Comparison of ENCODE assay signal across 14 cellular contexts in the genomic region with DNA sequence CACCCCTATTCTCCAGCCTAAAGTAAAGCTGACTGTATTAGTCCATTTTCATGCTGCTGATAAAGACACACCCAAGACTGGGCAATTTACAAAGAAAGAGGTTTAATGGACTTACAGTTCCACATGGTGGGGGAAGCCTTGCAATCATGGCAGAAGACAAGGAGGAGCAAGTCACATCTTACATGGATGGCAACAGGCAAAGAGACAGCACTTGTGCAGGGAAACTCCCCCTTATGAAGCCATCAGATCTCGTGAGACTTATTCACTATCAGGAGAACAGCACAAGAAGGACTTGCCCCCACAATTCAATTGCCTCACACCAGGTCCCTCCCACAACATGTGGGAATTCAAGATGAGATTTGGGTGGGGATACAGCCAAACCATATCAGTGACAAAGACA. TPM values are rescaled to one million over a fixed set of nuclear protein-coding genes. Genes with fewer than 3 reads are reported as not detected.
"Had no signal": no experiment of that assay in that cellular context is flagged by ENCODE, and none has a peak within 500 bp of the region (broad histone marks: within the 10 kb centered on the region; RNA-seq: fewer than 3 reads in every experiment).

No MANE protein-coding gene starts in this region.

RNA-seq across cellular contexts. Expression of gene FOXF2, which starts 19.7 kb away (rescaled TPM):
- total RNA-seq: activated naive CD4-positive, alpha-beta T cell treated with anti-CD3 and anti-CD28 coated beads for 36 hours; activated naive CD4-positive, alpha-beta T cell treated with anti-CD3 and anti-CD28 coated beads, Interleukin-2, amount 50 U/mL, for 72 hours; activated naive CD8-positive, alpha-beta T cell treated with anti-CD3 and anti-CD28 coated beads for 36 hours; activated naive CD8-positive, alpha-beta T cell treated with anti-CD3 and anti-CD28 coated beads, Interleukin-2, amount 10 ng/mL, durations not matched to agents 7 days and 5 days; activated T-cell treated with anti-CD3 and anti-CD28 coated beads, Interleukin-2, amount 50 U/mL, for 72 hours; activated T-helper 1 cell treated with anti-CD3 and anti-CD28 coated beads, Interleukin-12 subunit alpha, Interleukin-12 subunit beta, Interleukin-2, Interleukin-4 antibody, amounts not matched to agents 30 ng/mL and 10 ng/mL and 1 ng/mL, durations not matched to agents 14 hours and 24 hours and 36 hours; activated T-helper 17 cell treated with anti-CD3 and anti-CD28 coated beads, Interleukin-2, amount 50 U/mL, for 72 hours; activated T-helper 2 cell treated with anti-CD3 and anti-CD28 coated beads, Interferon-gamma antibody, Interleukin-2, Interleukin-4, amounts not matched to agents 10 μg/mL and 5 μg/mL and 100 μg/mL, durations not matched to agents 14 hours and 24 hours and 36 hours; bronchial epithelial cell had no signal
- polyA plus RNA-seq: aorta had no signal

RNA-seq across cellular contexts. Expression of gene FOXQ1, which starts 57.8 kb away (rescaled TPM):
- total RNA-seq: activated naive CD4-positive, alpha-beta T cell treated with anti-CD3 and anti-CD28 coated beads for 36 hours; activated naive CD4-positive, alpha-beta T cell treated with anti-CD3 and anti-CD28 coated beads, Interleukin-2, amount 50 U/mL, for 72 hours; activated naive CD8-positive, alpha-beta T cell treated with anti-CD3 and anti-CD28 coated beads for 36 hours; activated naive CD8-positive, alpha-beta T cell treated with anti-CD3 and anti-CD28 coated beads, Interleukin-2, amount 10 ng/mL, durations not matched to agents 7 days and 5 days; activated T-cell treated with anti-CD3 and anti-CD28 coated beads, Interleukin-2, amount 50 U/mL, for 4 hours; activated T-cell treated with anti-CD3 and anti-CD28 coated beads, Interleukin-2, amount 50 U/mL, for 72 hours; activated T-helper 1 cell treated with anti-CD3 and anti-CD28 coated beads, Interleukin-12 subunit alpha, Interleukin-12 subunit beta, Interleukin-2, Interleukin-4 antibody, amounts not matched to agents 30 ng/mL and 10 ng/mL and 1 ng/mL, durations not matched to agents 14 hours and 24 hours and 36 hours; activated T-helper 17 cell treated with anti-CD3 and anti-CD28 coated beads, Interleukin-2, amount 50 U/mL, for 72 hours; activated T-helper 2 cell treated with anti-CD3 and anti-CD28 coated beads, Interferon-gamma antibody, Interleukin-2, Interleukin-4, amounts not matched to agents 10 μg/mL and 5 μg/mL and 100 μg/mL, durations not matched to agents 14 hours and 24 hours and 36 hours; aorta; cardiac muscle cell; cardiac septum; chondrocyte had no signal
- polyA plus RNA-seq: cardiac muscle cell had no signal
